In genomic region chr2:128276878-128277675, GRCh38 we compare ENCODE assay signal across 18 cellular contexts. TPM values are rescaled to one million over a fixed set of nuclear protein-coding genes. Genes with fewer than 3 reads are reported as not detected.
DNase-seq lines count a peak whose midpoint lies in the region; ATAC-seq and TF ChIP-seq lines count a peak whose summit lies in the region.
"Had no signal": no experiment of that assay in that cellular context is flagged by ENCODE, and none has a peak within 500 bp of the region (broad histone marks: within the 10 kb centered on the region; RNA-seq: fewer than 3 reads in every experiment).

No MANE protein-coding gene starts in this region.

- H3K36me3 ChIP-seq in right lobe of liver (peaks cover 0 to 3% (median 2%) of the 10 kb centered on the region in 4 donors), sigmoid colon (peaks cover 0 to 24% (median 0%) of the 10 kb centered on the region in 4 donors)

- ATAC-seq in right lobe of liver (no peak), HG03196 (IDR thresholded peaks at IDR 0.05; ENCODE audit: unreplicated experiment) (no peak), SK-N-SH treated with all-trans-retinoic acid at 6 μM for 48 hours (no peak), HG02642 (IDR thresholded peaks at IDR 0.05; ENCODE audit: poor library complexity, unreplicated experiment) (no peak)

- DNase-seq in activated effector memory CD4-positive, alpha-beta T cell treated with anti-CD3 and anti-CD28 coated beads, Interleukin-2, amount 50 U/mL, for 16 hours: peak; percentile 56
- no peak for DNase-seq in activated effector memory CD4-positive, alpha-beta T cell treated with Interleukin-2 at 50 U/mL for 16 hours
- DNase-seq in astrocyte of the hippocampus (ENCODE audit: low read depth, low spot score): peak; percentile 94
- DNase-seq in right lobe of liver: peak in 2 of 3 donors; percentile 16 to 40
- peak; percentile 58 for DNase-seq in sigmoid colon
- DNase-seq: activated CD4-positive, alpha-beta memory T cell treated with anti-CD3 and anti-CD28 coated beads, Interleukin-2, amount 10 ng/mL, durations not matched to agents 7 days and 5 days; activated T-cell treated with anti-CD3 and anti-CD28 coated beads, Interleukin-2, amount 50 U/mL, for 24 hours; C1 segment of cervical spinal cord; caudate nucleus; effector CD4-positive, alpha-beta T cell; esophagus squamous epithelium; NCI-H1436; SIG-M5; stimulated activated CD4-positive, alpha-beta T cell treated with anti-CD3 and anti-CD28 coated beads, Interleukin-4, amount 100 ng/mL, for 24 hours had no signal

- no peak overlapping the region for H3K27ac ChIP-seq in right lobe of liver
- no peak overlapping the region for H3K27ac ChIP-seq in sigmoid colon
- H3K27ac ChIP-seq: esophagus squamous epithelium, HL-60 had no signal

- TF ChIP-seq POLR2A in right lobe of liver (IDR thresholded peaks at IDR 0.05): no peak
- TF ChIP-seq POLR2A in sigmoid colon (IDR thresholded peaks at IDR 0.05): no peak

- no peak for TF ChIP-seq EP300 in sigmoid colon (IDR thresholded peaks at IDR 0.05)

- H3K27me3 ChIP-seq in right lobe of liver (no peaks in the 10 kb centered on the region), sigmoid colon (no peaks in the 10 kb centered on the region)
- H3K27me3 ChIP-seq: esophagus squamous epithelium had no signal

- TF ChIP-seq CTCF in right lobe of liver (IDR thresholded peaks at IDR 0.05) (no peak), sigmoid colon (IDR thresholded peaks at IDR 0.05) (no peak)

- no peak overlapping the region for H3K4me3 ChIP-seq in right lobe of liver
- no peak overlapping the region for H3K4me3 ChIP-seq in sigmoid colon
- H3K4me3 ChIP-seq: esophagus squamous epithelium had no signal

- H3K4me1 ChIP-seq in right lobe of liver (peaks cover 0 to 24% (median 8%) of the 10 kb centered on the region in 4 donors), sigmoid colon (peaks cover 0 to 21% (median 16%) of the 10 kb centered on the region in 4 donors)

- 100% methylated on average over 1 of the region's 17 CpGs for WGBS in right lobe of liver (ENCODE audit: insufficient coverage, low coverage, low lambda C conversion rate, missing lambda C conversion rate)
- WGBS in sigmoid colon, 2 donors: 90 to 94% methylated on average over 17 of the region's 17 CpGs

- H3K9me3 ChIP-seq in right lobe of liver (no peaks in the 10 kb centered on the region), sigmoid colon (peaks cover 0 to 3% (median 0%) of the 10 kb centered on the region in 4 donors)
- H3K9me3 ChIP-seq: esophagus squamous epithelium had no signal

- intact Hi-C loops in right lobe of liver (cut with DNase I) (no loop called here), sigmoid colon (cut with DNase I) (no loop called here)

TF ChIP-seq in SK-N-SH treated with all-trans-retinoic acid at 6 μM for 48 hours, 23 proteins besides CTCF, POLR2A, EP300 and RAD21:
- no peak for TF ChIP-seq CSRNP3 (CRISPR knock-in tag; IDR thresholded peaks at IDR 0.05)
- TF ChIP-seq ZFP3 (CRISPR knock-in tag; IDR thresholded peaks at IDR 0.05): no peak

RNA-seq across cellular contexts. Expression of gene HS6ST1, which starts 41.6 kb away (rescaled TPM):
- total RNA-seq in right lobe of liver (10 to 100 TPM; 18.0 to 53.5 (median 31.0) TPM), sigmoid colon (10 to 100 TPM; 13.2 to 27.4 (median 17.1) TPM)
- polyA plus RNA-seq in sigmoid colon: 10 to 100 TPM; 12.0 to 25.1 (median 12.7) TPM
